1 cellular context compared by ENCODE assay signal in the genomic region with DNA sequence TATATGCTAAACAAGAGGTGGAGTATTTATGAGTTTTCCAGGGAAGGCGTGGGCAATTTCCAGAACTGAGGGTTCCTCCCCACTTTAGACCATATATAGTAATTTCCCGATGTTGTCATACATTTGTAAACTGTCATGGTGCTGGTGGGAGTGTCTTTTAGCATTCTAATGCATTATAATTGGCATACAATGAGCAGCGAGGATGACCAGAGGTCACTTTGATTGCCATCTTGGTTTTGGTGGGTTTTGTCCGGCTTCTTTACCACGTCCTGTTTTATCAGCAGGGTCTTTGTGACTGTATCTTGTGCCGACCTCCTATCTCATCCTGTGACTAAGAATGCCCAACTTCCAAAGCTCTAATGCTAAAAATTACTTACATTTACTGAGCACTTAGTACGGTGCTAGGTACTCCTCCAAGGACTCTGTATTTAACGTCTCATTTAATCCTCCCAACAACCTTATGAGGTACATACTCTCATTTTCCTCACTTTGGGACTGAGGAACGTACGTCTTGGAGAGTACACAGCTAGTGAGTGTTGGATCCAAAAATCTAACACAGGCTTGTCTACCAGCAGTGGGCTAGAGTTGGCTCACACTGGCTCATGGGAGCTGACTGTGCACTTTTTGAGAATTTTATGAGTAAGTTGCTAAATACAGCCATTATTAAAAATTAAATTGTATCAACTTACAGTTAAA.
TF ChIP-seq lines count a peak whose summit lies in the region.

No MANE protein-coding gene starts in this region.

TF ChIP-seq in K562, 482 proteins besides CTCF, POLR2A, EP300 and RAD21 (continued from another document and continues in another):
- TF ChIP-seq, protein P1, sequence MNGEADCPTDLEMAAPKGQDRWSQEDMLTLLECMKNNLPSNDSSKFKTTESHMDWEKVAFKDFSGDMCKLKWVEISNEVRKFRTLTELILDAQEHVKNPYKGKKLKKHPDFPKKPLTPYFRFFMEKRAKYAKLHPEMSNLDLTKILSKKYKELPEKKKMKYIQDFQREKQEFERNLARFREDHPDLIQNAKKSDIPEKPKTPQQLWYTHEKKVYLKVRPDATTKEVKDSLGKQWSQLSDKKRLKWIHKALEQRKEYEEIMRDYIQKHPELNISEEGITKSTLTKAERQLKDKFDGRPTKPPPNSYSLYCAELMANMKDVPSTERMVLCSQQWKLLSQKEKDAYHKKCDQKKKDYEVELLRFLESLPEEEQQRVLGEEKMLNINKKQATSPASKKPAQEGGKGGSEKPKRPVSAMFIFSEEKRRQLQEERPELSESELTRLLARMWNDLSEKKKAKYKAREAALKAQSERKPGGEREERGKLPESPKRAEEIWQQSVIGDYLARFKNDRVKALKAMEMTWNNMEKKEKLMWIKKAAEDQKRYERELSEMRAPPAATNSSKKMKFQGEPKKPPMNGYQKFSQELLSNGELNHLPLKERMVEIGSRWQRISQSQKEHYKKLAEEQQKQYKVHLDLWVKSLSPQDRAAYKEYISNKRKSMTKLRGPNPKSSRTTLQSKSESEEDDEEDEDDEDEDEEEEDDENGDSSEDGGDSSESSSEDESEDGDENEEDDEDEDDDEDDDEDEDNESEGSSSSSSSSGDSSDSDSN (IDR thresholded peaks at IDR 0.05; ENCODE audit: borderline replicate concordance in 1 of 2, low read depth in 2 of 2, low read length in 2 of 2): no peak
- TF ChIP-seq ZNF174 (CRISPR knock-in tag; IDR thresholded peaks at IDR 0.05) (0 out of 2 replicates have a peak, but pooled peaks have one; percentile 78), ZNF695 (CRISPR knock-in tag; IDR thresholded peaks at IDR 0.05) (no peak), CBX8 (IDR thresholded peaks at IDR 0.05; ENCODE audit: borderline replicate concordance, extremely low read depth, low read depth, low read length, poor library complexity, severe bottlenecking) (no peak), RFX1 (IDR thresholded peaks at IDR 0.05) (no peak), ADNP (tag; IDR thresholded peaks at IDR 0.05) (no peak), BHLHE40 (IDR thresholded peaks at IDR 0.05; ENCODE audit: low read length) (no peak), ZNF165 (CRISPR knock-in tag; IDR thresholded peaks at IDR 0.05; ENCODE audit: borderline replicate concordance) (0 out of 2 replicates have a peak, but pooled peaks have one; percentile 60), TAF15 (IDR thresholded peaks at IDR 0.05; ENCODE audit: low read depth, low read length) (no peak), ZNF140 (CRISPR knock-in tag; IDR thresholded peaks at IDR 0.05) (no peak), CEBPB (tag; IDR thresholded peaks at IDR 0.05) (no peak), MBD2 (IDR thresholded peaks at IDR 0.05; ENCODE audit: borderline replicate concordance, low read depth) (no peak), NFXL1 (CRISPR knock-in tag; IDR thresholded peaks at IDR 0.05) (0 out of 2 replicates have a peak, but pooled peaks have one; percentile 16), TAF9B (IDR thresholded peaks at IDR 0.05; ENCODE audit: partially characterized antibody) (no peak), POLR2G (IDR thresholded peaks at IDR 0.05; ENCODE audit: low read depth, low read length) (no peak), NR4A1 (CRISPR knock-in tag; IDR thresholded peaks at IDR 0.05) (no peak), NR4A1 (tag; IDR thresholded peaks at IDR 0.05) (peak; percentile 62; the same call in 1 of the 2 replicates), RHOXF2B (CRISPR knock-in tag; conservative IDR thresholded peaks at IDR 0.05) (no peak), FOXM1 (IDR thresholded peaks at IDR 0.05; ENCODE audit: low read depth) (no peak), FOXM1 (CRISPR knock-in tag; IDR thresholded peaks at IDR 0.05; ENCODE audit: low read depth) (no peak), POLR2AphosphoS2 (IDR thresholded peaks at IDR 0.05; ENCODE audit: low read length) (no peak), MTA3 (IDR thresholded peaks at IDR 0.05; ENCODE audit: borderline replicate concordance) (0 out of 2 replicates have a peak, but pooled peaks have one; percentile 27), NFE2L1 (tag; IDR thresholded peaks at IDR 0.05; ENCODE audit: borderline replicate concordance, low read depth) (no peak), SP2 (IDR thresholded peaks at IDR 0.05; ENCODE audit: extremely low read depth, low read depth, low read length, poor library complexity, severe bottlenecking) (no peak), HIVEP1 (CRISPR knock-in tag; IDR thresholded peaks at IDR 0.05) (no peak), HNRNPUL1 (IDR thresholded peaks at IDR 0.05; ENCODE audit: low read length) (no peak), ZNF134 (CRISPR knock-in tag; conservative IDR thresholded peaks at IDR 0.05) (0 out of 2 replicates have a peak, but pooled peaks have one; percentile 41), TCFL5 (CRISPR knock-in tag; conservative IDR thresholded peaks at IDR 0.05) (no peak), KDM5B (IDR thresholded peaks at IDR 0.05; ENCODE audit: insufficient replicate concordance, low read depth, low read length) (no peak), PTTG1 (tag; IDR thresholded peaks at IDR 0.05; ENCODE audit: low read depth) (no peak), NFYB (IDR thresholded peaks at IDR 0.05; ENCODE audit: extremely low read depth, insufficient read length) (no peak), RBBP5 (IDR thresholded peaks at IDR 0.05; ENCODE audit: borderline replicate concordance, insufficient read depth, low read length, poor library complexity, severe bottlenecking) (no peak), FOS (IDR thresholded peaks at IDR 0.05; ENCODE audit: extremely low read depth, insufficient read length) (no peak), NFIC (IDR thresholded peaks at IDR 0.05) (no peak), GTF2E2 (tag; IDR thresholded peaks at IDR 0.05) (peak; percentile 70), RBM17 (IDR thresholded peaks at IDR 0.05; ENCODE audit: borderline replicate concordance, low read depth, low read length) (no peak), TAF7 (tag; IDR thresholded peaks at IDR 0.05) (no peak), DPF2 (IDR thresholded peaks at IDR 0.05) (peak; percentile 64; the same call in 1 of the 2 replicates), RUNX1 (IDR thresholded peaks at IDR 0.05; ENCODE audit: low read depth) (no peak), HDAC8 (tag; IDR thresholded peaks at IDR 0.05) (no peak)
- TF ChIP-seq, protein P2, sequence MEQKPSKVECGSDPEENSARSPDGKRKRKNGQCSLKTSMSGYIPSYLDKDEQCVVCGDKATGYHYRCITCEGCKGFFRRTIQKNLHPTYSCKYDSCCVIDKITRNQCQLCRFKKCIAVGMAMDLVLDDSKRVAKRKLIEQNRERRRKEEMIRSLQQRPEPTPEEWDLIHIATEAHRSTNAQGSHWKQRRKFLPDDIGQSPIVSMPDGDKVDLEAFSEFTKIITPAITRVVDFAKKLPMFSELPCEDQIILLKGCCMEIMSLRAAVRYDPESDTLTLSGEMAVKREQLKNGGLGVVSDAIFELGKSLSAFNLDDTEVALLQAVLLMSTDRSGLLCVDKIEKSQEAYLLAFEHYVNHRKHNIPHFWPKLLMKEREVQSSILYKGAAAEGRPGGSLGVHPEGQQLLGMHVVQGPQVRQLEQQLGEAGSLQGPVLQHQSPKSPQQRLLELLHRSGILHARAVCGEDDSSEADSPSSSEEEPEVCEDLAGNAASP (IDR thresholded peaks at IDR 0.05): no peak
- TF ChIP-seq, protein P3, sequence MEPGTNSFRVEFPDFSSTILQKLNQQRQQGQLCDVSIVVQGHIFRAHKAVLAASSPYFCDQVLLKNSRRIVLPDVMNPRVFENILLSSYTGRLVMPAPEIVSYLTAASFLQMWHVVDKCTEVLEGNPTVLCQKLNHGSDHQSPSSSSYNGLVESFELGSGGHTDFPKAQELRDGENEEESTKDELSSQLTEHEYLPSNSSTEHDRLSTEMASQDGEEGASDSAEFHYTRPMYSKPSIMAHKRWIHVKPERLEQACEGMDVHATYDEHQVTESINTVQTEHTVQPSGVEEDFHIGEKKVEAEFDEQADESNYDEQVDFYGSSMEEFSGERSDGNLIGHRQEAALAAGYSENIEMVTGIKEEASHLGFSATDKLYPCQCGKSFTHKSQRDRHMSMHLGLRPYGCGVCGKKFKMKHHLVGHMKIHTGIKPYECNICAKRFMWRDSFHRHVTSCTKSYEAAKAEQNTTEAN (CRISPR knock-in tag; IDR thresholded peaks at IDR 0.05): no peak
- TF ChIP-seq, protein P4, sequence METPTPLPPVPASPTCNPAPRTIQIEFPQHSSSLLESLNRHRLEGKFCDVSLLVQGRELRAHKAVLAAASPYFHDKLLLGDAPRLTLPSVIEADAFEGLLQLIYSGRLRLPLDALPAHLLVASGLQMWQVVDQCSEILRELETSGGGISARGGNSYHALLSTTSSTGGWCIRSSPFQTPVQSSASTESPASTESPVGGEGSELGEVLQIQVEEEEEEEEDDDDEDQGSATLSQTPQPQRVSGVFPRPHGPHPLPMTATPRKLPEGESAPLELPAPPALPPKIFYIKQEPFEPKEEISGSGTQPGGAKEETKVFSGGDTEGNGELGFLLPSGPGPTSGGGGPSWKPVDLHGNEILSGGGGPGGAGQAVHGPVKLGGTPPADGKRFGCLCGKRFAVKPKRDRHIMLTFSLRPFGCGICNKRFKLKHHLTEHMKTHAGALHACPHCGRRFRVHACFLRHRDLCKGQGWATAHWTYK (CRISPR knock-in tag; IDR thresholded peaks at IDR 0.05): 0 out of 2 replicates have a peak, but pooled peaks have one; percentile 15
- TF ChIP-seq, protein P5, sequence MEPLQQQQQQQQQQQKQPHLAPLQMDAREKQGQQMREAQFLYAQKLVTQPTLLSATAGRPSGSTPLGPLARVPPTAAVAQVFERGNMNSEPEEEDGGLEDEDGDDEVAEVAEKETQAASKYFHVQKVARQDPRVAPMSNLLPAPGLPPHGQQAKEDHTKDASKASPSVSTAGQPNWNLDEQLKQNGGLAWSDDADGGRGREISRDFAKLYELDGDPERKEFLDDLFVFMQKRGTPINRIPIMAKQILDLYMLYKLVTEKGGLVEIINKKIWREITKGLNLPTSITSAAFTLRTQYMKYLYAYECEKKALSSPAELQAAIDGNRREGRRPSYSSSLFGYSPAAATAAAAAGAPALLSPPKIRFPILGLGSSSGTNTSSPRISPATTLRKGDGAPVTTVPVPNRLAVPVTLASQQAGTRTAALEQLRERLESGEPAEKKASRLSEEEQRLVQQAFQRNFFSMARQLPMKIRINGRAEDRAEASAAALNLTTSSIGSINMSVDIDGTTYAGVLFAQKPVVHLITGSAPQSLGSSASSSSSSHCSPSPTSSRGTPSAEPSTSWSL (CRISPR knock-in tag; IDR thresholded peaks at IDR 0.05; ENCODE audit: borderline replicate concordance): no peak
- TF ChIP-seq, protein P6, sequence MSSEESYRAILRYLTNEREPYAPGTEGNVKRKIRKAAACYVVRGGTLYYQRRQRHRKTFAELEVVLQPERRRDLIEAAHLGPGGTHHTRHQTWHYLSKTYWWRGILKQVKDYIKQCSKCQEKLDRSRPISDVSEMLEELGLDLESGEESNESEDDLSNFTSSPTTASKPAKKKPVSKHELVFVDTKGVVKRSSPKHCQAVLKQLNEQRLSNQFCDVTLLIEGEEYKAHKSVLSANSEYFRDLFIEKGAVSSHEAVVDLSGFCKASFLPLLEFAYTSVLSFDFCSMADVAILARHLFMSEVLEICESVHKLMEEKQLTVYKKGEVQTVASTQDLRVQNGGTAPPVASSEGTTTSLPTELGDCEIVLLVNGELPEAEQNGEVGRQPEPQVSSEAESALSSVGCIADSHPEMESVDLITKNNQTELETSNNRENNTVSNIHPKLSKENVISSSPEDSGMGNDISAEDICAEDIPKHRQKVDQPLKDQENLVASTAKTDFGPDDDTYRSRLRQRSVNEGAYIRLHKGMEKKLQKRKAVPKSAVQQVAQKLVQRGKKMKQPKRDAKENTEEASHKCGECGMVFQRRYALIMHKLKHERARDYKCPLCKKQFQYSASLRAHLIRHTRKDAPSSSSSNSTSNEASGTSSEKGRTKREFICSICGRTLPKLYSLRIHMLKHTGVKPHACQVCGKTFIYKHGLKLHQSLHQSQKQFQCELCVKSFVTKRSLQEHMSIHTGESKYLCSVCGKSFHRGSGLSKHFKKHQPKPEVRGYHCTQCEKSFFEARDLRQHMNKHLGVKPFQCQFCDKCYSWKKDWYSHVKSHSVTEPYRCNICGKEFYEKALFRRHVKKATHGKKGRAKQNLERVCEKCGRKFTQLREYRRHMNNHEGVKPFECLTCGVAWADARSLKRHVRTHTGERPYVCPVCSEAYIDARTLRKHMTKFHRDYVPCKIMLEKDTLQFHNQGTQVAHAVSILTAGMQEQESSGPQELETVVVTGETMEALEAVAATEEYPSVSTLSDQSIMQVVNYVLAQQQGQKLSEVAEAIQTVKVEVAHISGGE (CRISPR knock-in tag; IDR thresholded peaks at IDR 0.05): peak in 1 of 3 experiments; percentile 48; a peak in 2 of 6 replicates
- TF ChIP-seq, protein P7, sequence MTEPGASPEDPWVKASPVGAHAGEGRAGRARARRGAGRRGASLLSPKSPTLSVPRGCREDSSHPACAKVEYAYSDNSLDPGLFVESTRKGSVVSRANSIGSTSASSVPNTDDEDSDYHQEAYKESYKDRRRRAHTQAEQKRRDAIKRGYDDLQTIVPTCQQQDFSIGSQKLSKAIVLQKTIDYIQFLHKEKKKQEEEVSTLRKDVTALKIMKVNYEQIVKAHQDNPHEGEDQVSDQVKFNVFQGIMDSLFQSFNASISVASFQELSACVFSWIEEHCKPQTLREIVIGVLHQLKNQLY (CRISPR knock-in tag; conservative IDR thresholded peaks at IDR 0.05): no peak
- TF ChIP-seq, protein P8, sequence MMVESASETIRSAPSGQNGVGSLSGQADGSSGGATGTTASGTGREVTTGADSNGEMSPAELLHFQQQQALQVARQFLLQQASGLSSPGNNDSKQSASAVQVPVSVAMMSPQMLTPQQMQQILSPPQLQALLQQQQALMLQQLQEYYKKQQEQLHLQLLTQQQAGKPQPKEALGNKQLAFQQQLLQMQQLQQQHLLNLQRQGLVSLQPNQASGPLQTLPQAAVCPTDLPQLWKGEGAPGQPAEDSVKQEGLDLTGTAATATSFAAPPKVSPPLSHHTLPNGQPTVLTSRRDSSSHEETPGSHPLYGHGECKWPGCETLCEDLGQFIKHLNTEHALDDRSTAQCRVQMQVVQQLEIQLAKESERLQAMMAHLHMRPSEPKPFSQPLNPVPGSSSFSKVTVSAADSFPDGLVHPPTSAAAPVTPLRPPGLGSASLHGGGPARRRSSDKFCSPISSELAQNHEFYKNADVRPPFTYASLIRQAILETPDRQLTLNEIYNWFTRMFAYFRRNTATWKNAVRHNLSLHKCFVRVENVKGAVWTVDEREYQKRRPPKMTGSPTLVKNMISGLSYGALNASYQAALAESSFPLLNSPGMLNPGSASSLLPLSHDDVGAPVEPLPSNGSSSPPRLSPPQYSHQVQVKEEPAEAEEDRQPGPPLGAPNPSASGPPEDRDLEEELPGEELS (CRISPR knock-in tag; IDR thresholded peaks at IDR 0.05; ENCODE audit: borderline replicate concordance): no peak
- TF ChIP-seq, protein P9, sequence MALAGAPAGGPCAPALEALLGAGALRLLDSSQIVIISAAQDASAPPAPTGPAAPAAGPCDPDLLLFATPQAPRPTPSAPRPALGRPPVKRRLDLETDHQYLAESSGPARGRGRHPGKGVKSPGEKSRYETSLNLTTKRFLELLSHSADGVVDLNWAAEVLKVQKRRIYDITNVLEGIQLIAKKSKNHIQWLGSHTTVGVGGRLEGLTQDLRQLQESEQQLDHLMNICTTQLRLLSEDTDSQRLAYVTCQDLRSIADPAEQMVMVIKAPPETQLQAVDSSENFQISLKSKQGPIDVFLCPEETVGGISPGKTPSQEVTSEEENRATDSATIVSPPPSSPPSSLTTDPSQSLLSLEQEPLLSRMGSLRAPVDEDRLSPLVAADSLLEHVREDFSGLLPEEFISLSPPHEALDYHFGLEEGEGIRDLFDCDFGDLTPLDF (CRISPR knock-in tag; IDR thresholded peaks at IDR 0.05): no peak
- TF ChIP-seq, protein P10, sequence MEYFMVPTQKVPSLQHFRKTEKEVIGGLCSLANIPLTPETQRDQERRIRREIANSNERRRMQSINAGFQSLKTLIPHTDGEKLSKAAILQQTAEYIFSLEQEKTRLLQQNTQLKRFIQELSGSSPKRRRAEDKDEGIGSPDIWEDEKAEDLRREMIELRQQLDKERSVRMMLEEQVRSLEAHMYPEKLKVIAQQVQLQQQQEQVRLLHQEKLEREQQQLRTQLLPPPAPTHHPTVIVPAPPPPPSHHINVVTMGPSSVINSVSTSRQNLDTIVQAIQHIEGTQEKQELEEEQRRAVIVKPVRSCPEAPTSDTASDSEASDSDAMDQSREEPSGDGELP (CRISPR knock-in tag; IDR thresholded peaks at IDR 0.05; ENCODE audit: borderline replicate concordance): no peak
